ENCODE assay signal across 14 cellular contexts in genomic region chr5:171956870-171957501, GRCh38. TPM values are rescaled to one million over a fixed set of nuclear protein-coding genes. Genes with fewer than 3 reads are reported as not detected.
DNase-seq lines count a peak whose midpoint lies in the region; ATAC-seq, FAIRE-seq and TF ChIP-seq lines count a peak whose summit lies in the region.
"Had no signal": no experiment of that assay in that cellular context is flagged by ENCODE, and none has a peak within 500 bp of the region (broad histone marks: within the 10 kb centered on the region; RNA-seq: fewer than 3 reads in every experiment).

No MANE protein-coding gene starts in this region.

- peaks cover 2% of the 10 kb centered on the region for H3K36me3 Mint-ChIP-seq in CD8-positive, alpha-beta T cell

- peak overlapping the region; percentile 89 for H3K27ac Mint-ChIP-seq in CD8-positive, alpha-beta T cell

- no peak for TF ChIP-seq CTCF in CD8-positive, alpha-beta T cell (IDR thresholded peaks at IDR 0.05)
- TF ChIP-seq CTCF in omental fat pad (IDR thresholded peaks at IDR 0.05) (no peak), brain microvascular endothelial cell (IDR thresholded peaks at IDR 0.05; ENCODE audit: low read depth, low read length, missing control alignments) (no peak)

- peak overlapping the region; percentile 34 for H3K27ac ChIP-seq in CD8-positive, alpha-beta T cell (ENCODE audit: low read depth, low read length)
- H3K27ac ChIP-seq in small intestine (ENCODE audit: low read depth in 1 of 2, low read length in 1 of 2) (no peak overlapping the region), brain microvascular endothelial cell (no peak overlapping the region)
- H3K27ac ChIP-seq: HL-60, parathyroid adenoma had no signal

- H3K4me1 Mint-ChIP-seq in CD8-positive, alpha-beta T cell (ENCODE audit: low read depth): peaks cover 64% of the 10 kb centered on the region

- in situ Hi-C loops in HAP-1 (cut with MboI; ENCODE audit: low sequenced_read_pairs): no loop called here
- in situ Hi-C loops in brain microvascular endothelial cell (cut with HindIII; ENCODE audit: low pct_ligation_motif_present, low sequenced_read_pairs): no loop called here

- no peak for FAIRE-seq in small intestine (lab: Jason Lieb, UNC)
- FAIRE-seq: urothelium cell line had no signal

- ATAC-seq in CD8-positive, alpha-beta T cell: no peak
- peak; percentile 47 for ATAC-seq in omental fat pad (ENCODE audit: low FRiP score)
- no peak for ATAC-seq in GM19397 (IDR thresholded peaks at IDR 0.05; ENCODE audit: unreplicated experiment)

- H3K9me3 Mint-ChIP-seq in CD8-positive, alpha-beta T cell: no peaks in the 10 kb centered on the region

- POLR2A ChIA-PET in CD8-positive, alpha-beta T cell (lab: Charles Lee): interaction anchor here (0.8 kb wide), 1 partner anchor 35 kb away, joined by 3 read pairs; no protein-coding TSS in a partner anchor

- peaks cover 41% of the 10 kb centered on the region for H3K4me1 ChIP-seq in CD8-positive, alpha-beta T cell (ENCODE audit: insufficient read depth, low read length)
- H3K4me1 ChIP-seq in small intestine (ENCODE audit: control insufficient read depth in 2 of 2, insufficient read depth in 1 of 2, low read depth in 1 of 2, low read length in 1 of 2) (peaks cover 0 to 17% of the 10 kb centered on the region in 2 donors), HAP-1 (peaks cover 15% of the 10 kb centered on the region)

- no peaks in the 10 kb centered on the region for H3K27me3 ChIP-seq in CD8-positive, alpha-beta T cell (ENCODE audit: insufficient read depth, low read length)
- no peaks in the 10 kb centered on the region for H3K27me3 ChIP-seq in small intestine (ENCODE audit: control insufficient read depth in 2 of 2, insufficient read depth in 2 of 2, low read length in 2 of 2)
- H3K27me3 ChIP-seq in HAP-1 (ENCODE audit: low read depth): no peaks in the 10 kb centered on the region
- no peaks in the 10 kb centered on the region for H3K27me3 ChIP-seq in brain microvascular endothelial cell (replicated peaks)

- 46 to 57% (median 47%) methylated on average over 5 of the region's 5 CpGs for WGBS in small intestine, 3 donors

- CTCF ChIA-PET in CD8-positive, alpha-beta T cell (lab: Charles Lee): no interaction called here

- H3K4me3 Mint-ChIP-seq in CD8-positive, alpha-beta T cell: peak overlapping the region; percentile 37

- H3K9me3 ChIP-seq in CD8-positive, alpha-beta T cell (ENCODE audit: low read length): no peaks in the 10 kb centered on the region
- H3K9me3 ChIP-seq in small intestine (ENCODE audit: control insufficient read depth, low read depth) (no peaks in the 10 kb centered on the region), HAP-1 (no peaks in the 10 kb centered on the region)

- intact Hi-C loops in CD8-positive, alpha-beta T cell (cut with DNase I, micrococcal nuclease): loop anchor here in 1 of 2 experiments (5.0 kb wide), 1 partner anchor 50 kb away; the partner anchor contains the start of gene FBXW11

- H3K36me3 ChIP-seq in CD8-positive, alpha-beta T cell (ENCODE audit: insufficient read depth, low read length): no peaks in the 10 kb centered on the region
- H3K36me3 ChIP-seq in small intestine (ENCODE audit: control insufficient read depth in 2 of 2, insufficient read depth in 2 of 2, low read length in 2 of 2): no peaks in the 10 kb centered on the region
- no peaks in the 10 kb centered on the region for H3K36me3 ChIP-seq in HAP-1 (replicated peaks)
- H3K36me3 ChIP-seq in brain microvascular endothelial cell (replicated peaks): no peaks in the 10 kb centered on the region

- DNase-seq in CD8-positive, alpha-beta T cell: no peak
- DNase-seq in Jurkat, Clone E6-1 (ENCODE audit: low read depth, low spot score): no peak
- DNase-seq in astrocyte of the hippocampus (ENCODE audit: low read depth, low spot score): peak; percentile 18
- DNase-seq in omental fat pad (ENCODE audit: low spot score): no peak
- DNase-seq in small intestine: no peak
- DNase-seq in HAP-1 (ENCODE audit: low spot score in 2 of 2): no peak
- DNase-seq in brain microvascular endothelial cell: no peak
- DNase-seq: DMS153, NCI-H1417, NCI-H526 treated with DMSO at 0.1 percent for 48 hours had no signal

- no peak overlapping the region for H3K4me3 ChIP-seq in CD8-positive, alpha-beta T cell (ENCODE audit: low read depth, low read length)
- peak overlapping the region; percentile 23 for H3K4me3 ChIP-seq in Jurkat, Clone E6-1 (ENCODE audit: low read length)
- H3K4me3 ChIP-seq in small intestine (ENCODE audit: low read depth in 1 of 2, low read length in 2 of 2) (no peak overlapping the region), HAP-1 (no peak overlapping the region), brain microvascular endothelial cell (ENCODE audit: low read depth, low read length) (no peak overlapping the region)

- no peaks in the 10 kb centered on the region for H3K27me3 Mint-ChIP-seq in CD8-positive, alpha-beta T cell (ENCODE audit: low read depth)

RNA-seq across cellular contexts. Expression of gene FBXW11, which starts 49.5 kb away (rescaled TPM):
- total RNA-seq in CD8-positive, alpha-beta T cell: 10 to 100 TPM; 28.8 to 32.6 TPM
- 24.2 TPM for polyA plus RNA-seq in Jurkat, Clone E6-1 (2012; ENCODE audit: insufficient read depth, insufficient read length)
- 10 to 100 TPM; 44.6 to 60.9 (median 55.7) TPM for total RNA-seq in omental fat pad
- 10 to 100 TPM; 12.2 to 18.6 (median 13.0) TPM for polyA plus RNA-seq in small intestine
